8 cellular contexts compared by ENCODE assay signal in genomic region chr15:90190606-90191343, GRCh38. TPM values are rescaled to one million over a fixed set of nuclear protein-coding genes. Genes with fewer than 3 reads are reported as not detected.
A peak's percentile ranks its signal among the peaks of the same experiment; 100 is the strongest.
DNase-seq lines count a peak whose midpoint lies in the region; ATAC-seq and TF ChIP-seq lines count a peak whose summit lies in the region.

No MANE protein-coding gene starts in this region.

- DNase-seq in dorsolateral prefrontal cortex, result no peak
- DNase-seq in stimulated activated effector memory CD8-positive, alpha-beta T cell treated with anti-CD3 and anti-CD28 coated beads, Interleukin-12 subunit alpha, Interleukin-12 subunit beta, amount 100 ng/mL, for 72 hours (ENCODE audit: low spot score in 2 of 2), result no peak
- no peak for DNase-seq in aorta
- no peak for DNase-seq in activated CD8-positive, alpha-beta memory T cell treated with anti-CD3 and anti-CD28 coated beads for 24 hours
- no peak for DNase-seq in superior temporal gyrus (ENCODE audit: extremely low spot score)
- no peak for DNase-seq in inferior parietal cortex (ENCODE audit: extremely low spot score)

- no peaks in the 10 kb centered on the region for H3K9me3 Mint-ChIP-seq in stimulated activated effector memory CD8-positive, alpha-beta T cell treated with anti-CD3 and anti-CD28 coated beads, Interleukin-12 subunit alpha, Interleukin-12 subunit beta, amount 100 ng/mL, for 72 hours

- H3K9me3 ChIP-seq in aorta (ENCODE audit: control insufficient read depth, low read length), result no peaks in the 10 kb centered on the region

- H3K27ac ChIP-seq in dorsolateral prefrontal cortex, result peak overlapping the region in 58 of 59 donors; percentile 72 to 97 (median 90)
- no peak overlapping the region for H3K27ac ChIP-seq in aorta (ENCODE audit: low read depth in 1 of 2, low read length in 2 of 2)

- no peaks in the 10 kb centered on the region for H3K36me3 ChIP-seq in aorta (ENCODE audit: control insufficient read depth in 1 of 2, insufficient read depth in 2 of 2, low read length in 1 of 2)

- no peak for TF ChIP-seq CTCF in dorsolateral prefrontal cortex (IDR thresholded peaks at IDR 0.05 in 54 of 56, conservative IDR thresholded peaks at IDR 0.05 in 2 of 56; ENCODE audit: low read depth in 1 of 56, partially characterized antibody in 56 of 56)

- peaks cover 15% of the 10 kb centered on the region for H3K4me1 Mint-ChIP-seq in stimulated activated effector memory CD8-positive, alpha-beta T cell treated with anti-CD3 and anti-CD28 coated beads, Interleukin-12 subunit alpha, Interleukin-12 subunit beta, amount 100 ng/mL, for 72 hours

- ATAC-seq in GM19452 (IDR thresholded peaks at IDR 0.05; ENCODE audit: unreplicated experiment), result peak; percentile 52
- ATAC-seq in HG03159 (IDR thresholded peaks at IDR 0.05; ENCODE audit: unreplicated experiment), result peak; percentile 47
- peak; percentile 25 for ATAC-seq in stimulated activated effector memory CD8-positive, alpha-beta T cell treated with anti-CD3 and anti-CD28 coated beads, Interleukin-12 subunit alpha, Interleukin-12 subunit beta, amount 100 ng/mL, for 72 hours
- no peak for ATAC-seq in aorta (ENCODE audit: low FRiP score)

- no peak overlapping the region for H3K4me3 Mint-ChIP-seq in stimulated activated effector memory CD8-positive, alpha-beta T cell treated with anti-CD3 and anti-CD28 coated beads, Interleukin-12 subunit alpha, Interleukin-12 subunit beta, amount 100 ng/mL, for 72 hours

- H3K27ac Mint-ChIP-seq in stimulated activated effector memory CD8-positive, alpha-beta T cell treated with anti-CD3 and anti-CD28 coated beads, Interleukin-12 subunit alpha, Interleukin-12 subunit beta, amount 100 ng/mL, for 72 hours, result peak overlapping the region; percentile 53

- intact Hi-C loops in dorsolateral prefrontal cortex (cut with DNase I), result loop anchor here in 1 of 2 donors (5.0 kb wide), 1 partner anchor 42 kb away; the partner anchor contains the start of genes CIB1 and GDPGP1
- intact Hi-C loops in aorta (cut with DNase I), result no loop called here

- no peak overlapping the region for H3K4me3 ChIP-seq in dorsolateral prefrontal cortex
- H3K4me3 ChIP-seq in aorta (ENCODE audit: low read length in 2 of 2), result no peak overlapping the region

- WGBS in aorta, 2 donors, result 95% methylated on average over 10 of the region's 10 CpGs

- H3K27me3 ChIP-seq in dorsolateral prefrontal cortex (no peaks in the 10 kb centered on the region), aorta (ENCODE audit: control insufficient read depth in 1 of 2, insufficient read depth in 2 of 2, low read length in 1 of 2) (no peaks in the 10 kb centered on the region)

- H3K4me1 ChIP-seq in aorta (ENCODE audit: control insufficient read depth in 1 of 2, insufficient read depth in 2 of 2, low read length in 2 of 2), result no peaks in the 10 kb centered on the region

- no peaks in the 10 kb centered on the region for H3K36me3 Mint-ChIP-seq in stimulated activated effector memory CD8-positive, alpha-beta T cell treated with anti-CD3 and anti-CD28 coated beads, Interleukin-12 subunit alpha, Interleukin-12 subunit beta, amount 100 ng/mL, for 72 hours

RNA-seq across cellular contexts. Expression of gene SEMA4B, which starts 10.4 kb away (rescaled TPM):
- total RNA-seq in dorsolateral prefrontal cortex, result 100 to 1,000 TPM in 10 of 120 experiments, 10 to 100 TPM in 110; 21.9 to 147 (median 66.9) TPM
- total RNA-seq in aorta, result 10 to 100 TPM; 19.5 to 30.4 TPM
- 10 to 100 TPM in 1 of 2 donors, 1 to 10 TPM in 1; 9.7 to 10.8 TPM for polyA plus RNA-seq in aorta

RNA-seq across cellular contexts. Expression of gene CIB1, which starts 43.0 kb away (rescaled TPM):
- total RNA-seq in dorsolateral prefrontal cortex (10 to 100 TPM; 22.2 to 60.6 (median 33.3) TPM), aorta (10 to 100 TPM; 35.5 to 54.7 TPM)
- 100 to 1,000 TPM in 1 of 2 donors, 10 to 100 TPM in 1; 94.2 to 128 TPM for polyA plus RNA-seq in aorta

RNA-seq across cellular contexts. Expression of gene GDPGP1, which starts 43.2 kb away (rescaled TPM):
- total RNA-seq in dorsolateral prefrontal cortex (10 to 100 TPM in 109 of 120 experiments, 1 to 10 TPM in 11; 7.3 to 21.9 (median 14.1) TPM), aorta (1 to 10 TPM; 3.3 to 7.1 TPM)
- polyA plus RNA-seq in aorta, result 1 to 10 TPM; 1.3 to 2.1 TPM

RNA-seq across cellular contexts. Expression of gene TTLL13, which starts 58.6 kb away (rescaled TPM):
- total RNA-seq in dorsolateral prefrontal cortex (1 to 10 TPM in 56 of 120 experiments, under 1 TPM in 51, not detected in 13; 0.14 to 3.2 (median 1.1) TPM), aorta (not detected)
- not detected for polyA plus RNA-seq in aorta

Comparison
In these comparisons a context has a peak if more than half of its experiments do, and no peak if none do; other contexts are left out.
1. H3K27ac ChIP-seq: peak in dorsolateral prefrontal cortex (58 of 59); none in aorta (0 of 2).